17 cellular contexts compared by ENCODE assay signal in the genomic region with DNA sequence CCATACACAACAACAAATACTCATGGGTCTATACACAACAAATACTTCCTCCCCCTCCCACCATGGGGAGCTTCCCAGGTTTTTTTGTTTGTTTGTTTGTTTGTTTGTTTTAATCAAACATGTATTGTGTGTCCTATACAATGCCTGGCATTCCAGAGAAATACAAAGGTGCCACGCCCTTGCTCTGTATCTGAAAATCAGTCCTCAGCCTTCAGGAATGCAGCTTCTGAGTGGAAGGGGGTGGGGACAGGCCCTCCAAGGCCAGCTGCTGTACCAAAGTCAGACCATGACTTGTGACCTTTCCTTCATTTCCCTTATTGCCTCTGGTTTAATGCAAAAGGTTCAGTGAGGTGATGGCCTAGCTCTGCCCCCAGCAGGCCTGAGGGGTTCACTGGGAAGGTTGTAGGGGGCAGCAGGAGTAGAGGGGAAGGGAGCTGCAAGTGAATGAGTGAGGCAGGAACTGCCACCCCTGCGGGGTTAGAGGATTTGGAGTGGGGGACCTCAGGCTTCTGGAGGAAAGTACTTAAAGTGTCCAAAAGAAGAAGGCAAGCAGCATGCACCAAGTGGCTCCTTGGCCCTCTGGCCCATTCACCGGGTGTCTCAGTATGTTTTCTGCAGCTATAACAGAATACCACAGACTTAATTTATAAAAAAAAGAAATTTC.
DNase-seq lines count a peak whose midpoint lies in the region; ATAC-seq and TF ChIP-seq lines count a peak whose summit lies in the region.
"Had no signal": no experiment of that assay in that cellular context is flagged by ENCODE, and none has a peak within 500 bp of the region (broad histone marks: within the 10 kb centered on the region; RNA-seq: fewer than 3 reads in every experiment).

No MANE protein-coding gene starts in this region.

- no peak overlapping the region for H3K27ac ChIP-seq in neural progenitor cell
- H3K27ac ChIP-seq: gastrocnemius medialis had no signal

- no peak overlapping the region for H3K4me3 ChIP-seq in adipocyte (ENCODE audit: low read length)
- H3K4me3 ChIP-seq in neural progenitor cell = no peak overlapping the region
- H3K4me3 ChIP-seq: gastrocnemius medialis had no signal

- H4K20me1 ChIP-seq in neural progenitor cell (ENCODE audit: low read depth) = no peaks in the 10 kb centered on the region

- no peaks in the 10 kb centered on the region for H3K79me2 ChIP-seq in neural progenitor cell (ENCODE audit: low read depth)

- no peak overlapping the region for H3K27ac Mint-ChIP-seq in neural progenitor cell
- H3K27ac Mint-ChIP-seq: CD8-positive, alpha-beta T cell had no signal

- no peak overlapping the region for H3K4me2 ChIP-seq in neural progenitor cell

- no peaks in the 10 kb centered on the region for H3K9me3 ChIP-seq in adipocyte (ENCODE audit: control insufficient read depth, low read length)
- H3K9me3 ChIP-seq in neural progenitor cell (ENCODE audit: low read depth) = no peaks in the 10 kb centered on the region
- H3K9me3 ChIP-seq: gastrocnemius medialis had no signal

- no peak overlapping the region for H3K4me3 Mint-ChIP-seq in neural progenitor cell
- H3K4me3 Mint-ChIP-seq: CD8-positive, alpha-beta T cell had no signal

- H3K36me3 ChIP-seq in adipocyte (ENCODE audit: control insufficient read depth, insufficient read depth, low read length, severe bottlenecking) = peaks cover 42% of the 10 kb centered on the region
- no peaks in the 10 kb centered on the region for H3K36me3 ChIP-seq in neural progenitor cell

- H3K4me1 Mint-ChIP-seq in neural progenitor cell = peaks cover 7% of the 10 kb centered on the region

- H3K27me3 ChIP-seq in adipocyte (replicated peaks; ENCODE audit: control insufficient read depth, insufficient read depth, low read length) = no peaks in the 10 kb centered on the region
- H3K27me3 ChIP-seq in neural progenitor cell = no peaks in the 10 kb centered on the region
- H3K27me3 ChIP-seq: gastrocnemius medialis had no signal

- H3K27me3 Mint-ChIP-seq in neural progenitor cell (ENCODE audit: insufficient read depth, low read depth) = no peaks in the 10 kb centered on the region
- H3K27me3 Mint-ChIP-seq: naive thymus-derived CD4-positive, alpha-beta T cell had no signal

- H3K36me3 Mint-ChIP-seq in neural progenitor cell = peaks cover 5% of the 10 kb centered on the region

- TF ChIP-seq CTCF in neural progenitor cell (IDR thresholded peaks at IDR 0.05) = no peak

- no peak overlapping the region for H2AFZ ChIP-seq in neural progenitor cell (replicated peaks)

- no peaks in the 10 kb centered on the region for H3K9me3 Mint-ChIP-seq in neural progenitor cell
- H3K9me3 Mint-ChIP-seq: CD8-positive, alpha-beta T cell; naive thymus-derived CD4-positive, alpha-beta T cell had no signal

- H3K4me1 ChIP-seq in adipocyte (ENCODE audit: control insufficient read depth, insufficient read depth, low read length) (peaks cover 30% of the 10 kb centered on the region), neural progenitor cell (no peaks in the 10 kb centered on the region)
- H3K4me1 ChIP-seq: gastrocnemius medialis had no signal

- no peaks in the 10 kb centered on the region for H3F3A ChIP-seq in neural progenitor cell (ENCODE audit: low read depth)

- no peak for ATAC-seq in HG02840 (IDR thresholded peaks at IDR 0.05; ENCODE audit: low FRiP score, unreplicated experiment)
- no peak for ATAC-seq in HG02981 (IDR thresholded peaks at IDR 0.05; ENCODE audit: unreplicated experiment)
- ATAC-seq: CD8-positive, alpha-beta T cell; gastrocnemius medialis; naive thymus-derived CD4-positive, alpha-beta T cell; right cardiac atrium had no signal

- DNase-seq in EL (peak; percentile 55), HS-27A (ENCODE audit: low read depth) (peak; percentile 17), adipocyte (ENCODE audit: low read depth) (peak; percentile 46), neural progenitor cell (ENCODE audit: low spot score) (peak; percentile 45), HUDEP-2 (lab: John Stamatoyannopoulos, UW; ENCODE audit: unreplicated experiment in 76 of 76) (no peak)
- DNase-seq: CD8-positive, alpha-beta T cell; effector CD4-positive, alpha-beta T cell; gastrocnemius medialis; Karpas-422; naive thymus-derived CD4-positive, alpha-beta T cell; NCI-H187; NCI-H774; right cardiac atrium; SIG-M5; substantia nigra had no signal

- no peak overlapping the region for H3K9ac ChIP-seq in adipocyte (ENCODE audit: low read length)
- H3K9ac ChIP-seq in neural progenitor cell = no peak overlapping the region

Comparison
In these comparisons a context has a peak if more than half of its experiments do, and no peak if none do; other contexts are left out.
1. DNase-seq: peak in EL (single experiment), HS-27A (single experiment), adipocyte (single experiment) and neural progenitor cell (single experiment); none in HUDEP-2 (0 of 76).